In genomic region chr11:111633248-111633647, GRCh38 we compare ENCODE assay signal across 15 cellular contexts. TPM values are rescaled to one million over a fixed set of nuclear protein-coding genes. Genes with fewer than 3 reads are reported as not detected.
DNase-seq lines count a peak whose midpoint lies in the region; ATAC-seq, FAIRE-seq and TF ChIP-seq lines count a peak whose summit lies in the region.
"Had no signal": no experiment of that assay in that cellular context is flagged by ENCODE, and none has a peak within 500 bp of the region (broad histone marks: within the 10 kb centered on the region; RNA-seq: fewer than 3 reads in every experiment).

No MANE protein-coding gene starts in this region.

- H2AFZ ChIP-seq in neuronal stem cell (ENCODE audit: low read length), result no peak overlapping the region

- H3K4ac ChIP-seq in neuronal stem cell (ENCODE audit: low read length), result no peak overlapping the region

- 38 to 39% methylated on average over 3 of the region's 3 CpGs for WGBS in thyroid gland, 2 donors
- no CpG with 5 or more reads among the region's 3 CpGs for WGBS in neuronal stem cell (ENCODE audit: extremely low coverage in 2 of 2, insufficient read length in 2 of 2, insufficient replicate concordance in 1 of 2), 2 donors

- no peak overlapping the region for H3K4me2 ChIP-seq in neuronal stem cell (ENCODE audit: insufficient read depth, low read length, poor library complexity, severe bottlenecking)
- H3K4me2 ChIP-seq: A549 had no signal

- no peak overlapping the region for H3K23ac ChIP-seq in neuronal stem cell (ENCODE audit: low read depth, low read length, poor library complexity)

- H2AK5ac ChIP-seq in neuronal stem cell (ENCODE audit: low read depth, low read length), result no peak overlapping the region

- H3K14ac ChIP-seq in neuronal stem cell (ENCODE audit: low read length), result no peak overlapping the region

- H3K4me1 Mint-ChIP-seq in glutamatergic neuron (ENCODE audit: low read depth, unreplicated experiment), result peaks cover 9% of the 10 kb centered on the region

- H3K27ac ChIP-seq in SJCRH30 (peak overlapping the region; percentile 8), thyroid gland (peak overlapping the region in 2 of 3 donors; percentile 29 to 35), neuronal stem cell (replicated peaks; ENCODE audit: low read length) (no peak overlapping the region)
- H3K27ac ChIP-seq: A549 had no signal

- H2BK5ac ChIP-seq in neuronal stem cell (ENCODE audit: low read length), result no peak overlapping the region

- H3K9me3 ChIP-seq in SJCRH30 (replicated peaks) (no peaks in the 10 kb centered on the region), thyroid gland (no peaks in the 10 kb centered on the region), neuronal stem cell (replicated peaks in 1 of 2; ENCODE audit: control insufficient read depth in 2 of 2, insufficient read depth in 1 of 2, low read depth in 1 of 2, low read length in 2 of 2) (peaks cover 0 to 7% of the 10 kb centered on the region in 2 donors)
- H3K9me3 ChIP-seq: A549, thoracic aorta had no signal

- H3K27me3 Mint-ChIP-seq in glutamatergic neuron (ENCODE audit: unreplicated experiment), result peaks cover 1% of the 10 kb centered on the region
- H3K27me3 Mint-ChIP-seq: IgD-negative memory B cell had no signal

- H3K9ac ChIP-seq in neuronal stem cell (ENCODE audit: low read depth, low read length, poor library complexity), result no peak overlapping the region

- H3K27ac Mint-ChIP-seq in glutamatergic neuron (ENCODE audit: unreplicated experiment), result no peak overlapping the region
- H3K27ac Mint-ChIP-seq: IgD-negative memory B cell had no signal

- no peaks in the 10 kb centered on the region for H3K9me3 Mint-ChIP-seq in glutamatergic neuron (ENCODE audit: unreplicated experiment)

- no peak for TF ChIP-seq POLR2A in thyroid gland (IDR thresholded peaks at IDR 0.05)

- H3K18ac ChIP-seq in neuronal stem cell (ENCODE audit: low read length), result no peak overlapping the region

- H2BK120ac ChIP-seq in neuronal stem cell (ENCODE audit: low read depth, low read length), result no peak overlapping the region

- H2BK15ac ChIP-seq in neuronal stem cell (ENCODE audit: low read length), result no peak overlapping the region

- ATAC-seq in GM18519 (IDR thresholded peaks at IDR 0.05; ENCODE audit: low FRiP score, unreplicated experiment), result no peak
- ATAC-seq: A549 had no signal

- H3K4me1 ChIP-seq in SJCRH30 (peaks cover 31% of the 10 kb centered on the region), thyroid gland (peaks cover 9 to 27% of the 10 kb centered on the region in 2 donors), neuronal stem cell (ENCODE audit: control insufficient read depth in 2 of 2, insufficient read depth in 1 of 2, low read depth in 1 of 2, low read length in 2 of 2) (peaks cover 2 to 20% of the 10 kb centered on the region in 2 donors)

- no peak overlapping the region for H3K4me3 ChIP-seq in SJCRH30
- H3K4me3 ChIP-seq in thyroid gland (replicated peaks in 1 of 3), result no peak overlapping the region
- no peak overlapping the region for H3K4me3 ChIP-seq in neuronal stem cell (ENCODE audit: low read length in 2 of 2)
- H3K4me3 ChIP-seq: A549, thoracic aorta had no signal

- H4K8ac ChIP-seq in neuronal stem cell (ENCODE audit: low read depth, low read length), result no peak overlapping the region

- 0 out of 2 replicates have a peak, but pooled peaks cover 4% of the 10 kb centered on the region for H3K36me3 ChIP-seq in SJCRH30
- no peaks in the 10 kb centered on the region for H3K36me3 ChIP-seq in thyroid gland
- H3K36me3 ChIP-seq in neuronal stem cell (replicated peaks in 1 of 2; ENCODE audit: control insufficient read depth in 2 of 2, insufficient read depth in 2 of 2, low read length in 2 of 2), result peaks cover 0 to 24% of the 10 kb centered on the region in 2 donors
- H3K36me3 ChIP-seq: thoracic aorta had no signal

- H3K4me3 Mint-ChIP-seq in glutamatergic neuron (ENCODE audit: unreplicated experiment), result no peak overlapping the region

- H3K36me3 Mint-ChIP-seq in glutamatergic neuron (ENCODE audit: unreplicated experiment), result no peaks in the 10 kb centered on the region

- intact Hi-C loops in thyroid gland (cut with DNase I), result no loop called here

- H2BK12ac ChIP-seq in neuronal stem cell (ENCODE audit: low read length), result no peak overlapping the region

- no peak for TF ChIP-seq CTCF in thyroid gland (IDR thresholded peaks at IDR 0.05)
- TF ChIP-seq CTCF in glutamatergic neuron (IDR thresholded peaks at IDR 0.05; ENCODE audit: partially characterized antibody, unreplicated experiment), result no peak

- FAIRE-seq in islet of Langerhans (lab: Jason Lieb, UNC), result peak; percentile 45
- FAIRE-seq: A549 had no signal

- H3K27me3 ChIP-seq in SJCRH30 (no peaks in the 10 kb centered on the region), thyroid gland (no peaks in the 10 kb centered on the region), neuronal stem cell (ENCODE audit: control insufficient read depth in 3 of 3, insufficient read depth in 3 of 3, low read depth in 1 of 3, low read length in 3 of 3) (no peaks in the 10 kb centered on the region)

- H4K91ac ChIP-seq in neuronal stem cell (ENCODE audit: low read depth, low read length, poor library complexity), result no peak overlapping the region

- DNase-seq in NCI-H510A treated with DMSO at 0.1 percent for 48 hours (lab: John Stamatoyannopoulos, UW) (peak; percentile 31), NCI-H510A (lab: John Stamatoyannopoulos, UW) (no peak), SJCRH30 (no peak), thyroid gland (no peak), neuronal stem cell (ENCODE audit: low spot score) (no peak), glutamatergic neuron (no peak)
- DNase-seq: activated CD4-positive, CD25-positive, alpha-beta regulatory T cell treated with anti-CD3 and anti-CD28 coated beads, Interleukin-2, amount 50 U/mL, for 72 hours; aorta; Calu3; Right ventricle myocardium superior had no signal

- H3K79me1 ChIP-seq in neuronal stem cell (ENCODE audit: low read depth, low read length), result no peaks in the 10 kb centered on the region

RNA-seq across cellular contexts. Expression of gene SIK2, which starts 31.0 kb away (rescaled TPM):
- 8.5 TPM in 2 replicates for total RNA-seq in SJCRH30 (2014; rRNA removed; shearing (Covaris generic))
- total RNA-seq in thyroid gland (10 to 100 TPM; 20.7 to 35.0 (median 26.8) TPM), glutamatergic neuron (ENCODE audit: unreplicated experiment) (10.1 TPM)
- 7.0 TPM for polyA plus RNA-seq in neuronal stem cell (2013, experiment 1 of 2)
- polyA plus RNA-seq in neuronal stem cell (2013, experiment 2 of 2), result 7.2 TPM
